ENCODE assay signal across 8 cellular contexts in genomic region chr14:23009939-23010718, GRCh38. TPM values are rescaled to one million over a fixed set of nuclear protein-coding genes. Genes with fewer than 3 reads are reported as not detected.
DNase-seq lines count a peak whose midpoint lies in the region; ATAC-seq and TF ChIP-seq lines count a peak whose summit lies in the region.

Gene C14orf93 (minus strand): TSS chr14:23010143. CDS start chr14:22999023, 11,120 bp downstream.

- TF ChIP-seq CTCF in AG10803 (conservative IDR thresholded peaks at IDR 0.05; ENCODE audit: low read length) (no peak), heart right ventricle (IDR thresholded peaks at IDR 0.05) (no peak), transverse colon (IDR thresholded peaks at IDR 0.05) (no peak)

- H3K27ac Mint-ChIP-seq in activated naive CD8-positive, alpha-beta T cell treated with anti-CD3 and anti-CD28 coated beads, Interleukin-2, amount 50 U/mL, for 24 hours: peak within 1 kb of the TSS; percentile 95

- H3K27ac ChIP-seq in heart right ventricle (peak within 1 kb of the TSS in 9 of 10 donors; percentile 51 to 91 (median 75)), transverse colon (peak within 1 kb of the TSS; percentile 78 to 92 (median 85))

- H3K36me3 ChIP-seq in heart right ventricle (no peaks in the 10 kb centered on the region), transverse colon (no peaks in the 10 kb centered on the region)

- in situ Hi-C loops in transverse colon (cut with MboI; ENCODE audit: low pct_ligation_motif_present in 1 of 4, low pct_unique_long_range_greater_than_20kb in 1 of 4, low sequenced_read_pairs in 3 of 4): no loop called here

- WGBS in heart right ventricle, 2 donors: 2 to 3% methylated on average over 40 of the region's 40 CpGs
- WGBS in transverse colon (ENCODE audit: low coverage in 1 of 2), 2 donors: 0 to 2% methylated on average over 4 to 40 of the region's 40 CpGs

- H3K9me3 ChIP-seq in heart right ventricle: no peaks in the 10 kb centered on the region
- H3K9me3 ChIP-seq in transverse colon: no peaks in the 10 kb centered on the region

- intact Hi-C loops in heart right ventricle (cut with DNase I): no loop called here
- intact Hi-C loops in posterior vena cava (cut with DNase I): loop anchor here in 1 of 2 donors (1.0 kb wide), 1 partner anchor 27 kb away; no protein-coding TSS in a partner anchor
- intact Hi-C loops in transverse colon (cut with DNase I; ENCODE audit: low total_unique reads): no loop called here

- no peaks in the 10 kb centered on the region for H3K27me3 Mint-ChIP-seq in activated naive CD8-positive, alpha-beta T cell treated with anti-CD3 and anti-CD28 coated beads, Interleukin-2, amount 50 U/mL, for 24 hours

- H3K36me3 Mint-ChIP-seq in activated naive CD8-positive, alpha-beta T cell treated with anti-CD3 and anti-CD28 coated beads, Interleukin-2, amount 50 U/mL, for 24 hours (ENCODE audit: low read depth): no peaks in the 10 kb centered on the region

- TF ChIP-seq POLR2A in transverse colon (IDR thresholded peaks at IDR 0.05): peak; percentile 48

- H3K27me3 ChIP-seq in heart right ventricle: no peaks in the 10 kb centered on the region
- H3K27me3 ChIP-seq in transverse colon: no peaks in the 10 kb centered on the region

- ATAC-seq in GM19463 (IDR thresholded peaks at IDR 0.05; ENCODE audit: unreplicated experiment) (peak; percentile 39), heart right ventricle (peak; percentile 30 to 62 (median 46))
- ATAC-seq in activated naive CD8-positive, alpha-beta T cell treated with anti-CD3 and anti-CD28 coated beads, Interleukin-2, amount 50 U/mL, for 24 hours: no peak

- H3K4me1 ChIP-seq in heart right ventricle: peaks cover 3 to 39% (median 25%) of the 10 kb centered on the region in 9 donors
- H3K4me1 ChIP-seq in transverse colon: peaks cover 4 to 35% (median 15%) of the 10 kb centered on the region in 4 donors

- H3K9me3 Mint-ChIP-seq in activated naive CD8-positive, alpha-beta T cell treated with anti-CD3 and anti-CD28 coated beads, Interleukin-2, amount 50 U/mL, for 24 hours: no peaks in the 10 kb centered on the region

- H3K4me3 ChIP-seq in AG10803 (ENCODE audit: low read length) (peak within 1 kb of the TSS; percentile 67), heart right ventricle (peak within 1 kb of the TSS in 9 of 10 donors; percentile 22 to 65 (median 55)), transverse colon (peak within 1 kb of the TSS; percentile 27 to 56 (median 50))

- TF ChIP-seq EP300 in transverse colon (IDR thresholded peaks at IDR 0.05; ENCODE audit: low read depth): no peak

- peak within 1 kb of the TSS; percentile 95 for H3K4me3 Mint-ChIP-seq in activated naive CD8-positive, alpha-beta T cell treated with anti-CD3 and anti-CD28 coated beads, Interleukin-2, amount 50 U/mL, for 24 hours

- DNase-seq in AG10803 (ENCODE audit: low read depth): peak; percentile 57
- peak; percentile 60 for DNase-seq in NCI-H1092 (lab: John Stamatoyannopoulos, UW)
- peak; percentile 71 for DNase-seq in T follicular helper cell (ENCODE audit: low read depth)
- DNase-seq in activated naive CD8-positive, alpha-beta T cell treated with anti-CD3 and anti-CD28 coated beads, Interleukin-2, amount 50 U/mL, for 24 hours: peak; percentile 87
- DNase-seq in heart right ventricle: peak; percentile 86 to 87
- peak; percentile 94 for DNase-seq in posterior vena cava (ENCODE audit: low spot score)
- DNase-seq in transverse colon: peak; percentile 88

- H3K4me1 Mint-ChIP-seq in activated naive CD8-positive, alpha-beta T cell treated with anti-CD3 and anti-CD28 coated beads, Interleukin-2, amount 50 U/mL, for 24 hours: peaks cover 45% of the 10 kb centered on the region

RNA-seq across cellular contexts. Expression of gene C14orf93, which starts in this region (rescaled TPM):
- 1 to 10 TPM; 3.2 to 6.2 (median 4.8) TPM for total RNA-seq in heart right ventricle
- 1 to 10 TPM; 3.2 to 6.7 TPM for polyA plus RNA-seq in heart right ventricle
- total RNA-seq in posterior vena cava: 1 to 10 TPM; 3.8 to 5.7 TPM
- 10 to 100 TPM; 17.1 to 41.2 (median 23.9) TPM for total RNA-seq in transverse colon
